In genomic region chrX:148976571-148976970, GRCh38 we compare ENCODE assay signal across 17 cellular contexts.
DNase-seq lines count a peak whose midpoint lies in the region; TF ChIP-seq lines count a peak whose summit lies in the region.
"Had no signal": no experiment of that assay in that cellular context is flagged by ENCODE, and none has a peak within 500 bp of the region (broad histone marks: within the 10 kb centered on the region; RNA-seq: fewer than 3 reads in every experiment).

No MANE protein-coding gene starts in this region.

- no peak overlapping the region for H3K9ac ChIP-seq in smooth muscle cell (ENCODE audit: low read depth)
- H3K9ac ChIP-seq: BLaER1 treated with 17β-estradiol and CSF1 and Interleukin-3, amounts not matched to agents 10 nM and 100 nM had no signal

- no peak overlapping the region for H3K27ac ChIP-seq in smooth muscle cell (ENCODE audit: low read depth)
- H3K27ac ChIP-seq: BLaER1 treated with 17β-estradiol and CSF1 and Interleukin-3, amounts not matched to agents 10 nM and 100 nM had no signal

- H3K36me3 ChIP-seq in smooth muscle cell (ENCODE audit: low read depth): no peaks in the 10 kb centered on the region
- H3K36me3 ChIP-seq: BE2C had no signal

- H3K4me1 ChIP-seq in smooth muscle cell (ENCODE audit: low read depth): no peaks in the 10 kb centered on the region
- H3K4me1 ChIP-seq: BE2C had no signal

- no peaks in the 10 kb centered on the region for H3K9me3 ChIP-seq in smooth muscle cell (replicated peaks; ENCODE audit: low read depth)
- H3K9me3 ChIP-seq: BE2C; BLaER1 treated with 17β-estradiol and CSF1 and Interleukin-3, amounts not matched to agents 10 nM and 100 nM had no signal

- H3F3A ChIP-seq in smooth muscle cell (ENCODE audit: low read depth): no peaks in the 10 kb centered on the region

- no peak overlapping the region for H2AFZ ChIP-seq in smooth muscle cell (ENCODE audit: low read depth)

- no peaks in the 10 kb centered on the region for H3K79me2 ChIP-seq in smooth muscle cell (ENCODE audit: low read depth)

- H3K4me3 ChIP-seq in AG10803 (ENCODE audit: low read length): no peak overlapping the region
- H3K4me3 ChIP-seq in smooth muscle cell: no peak overlapping the region
- H3K4me3 ChIP-seq: BLaER1 treated with 17β-estradiol and CSF1 and Interleukin-3, amounts not matched to agents 10 nM and 100 nM; GM12878 had no signal

- WGBS in smooth muscle cell (ENCODE audit: low lambda C conversion rate): 75% methylated on average over 4 of the region's 4 CpGs

- no peaks in the 10 kb centered on the region for H3K27me3 ChIP-seq in smooth muscle cell (ENCODE audit: low read depth)
- H3K27me3 ChIP-seq: BE2C; BLaER1 treated with 17β-estradiol and CSF1 and Interleukin-3, amounts not matched to agents 10 nM and 100 nM had no signal

- H4K20me1 ChIP-seq in smooth muscle cell (ENCODE audit: low read depth): no peaks in the 10 kb centered on the region

- TF ChIP-seq CTCF in AG10803 (conservative IDR thresholded peaks at IDR 0.05; ENCODE audit: low read length): no peak
- no peak for TF ChIP-seq CTCF in smooth muscle cell (IDR thresholded peaks at IDR 0.05; ENCODE audit: borderline replicate concordance, insufficient read depth, poor library complexity, severe bottlenecking)

- DNase-seq in A172 (ENCODE audit: low spot score) (peak; percentile 14), AG10803 (ENCODE audit: low read depth) (peak; percentile 23), amniotic epithelial cell (ENCODE audit: low read depth) (peak; percentile 7), smooth muscle cell (lab: John Stamatoyannopoulos, UW; ENCODE audit: unreplicated experiment) (no peak), COR-L47 (lab: John Stamatoyannopoulos, UW) (no peak)
- DNase-seq in activated CD4-positive, alpha-beta T cell treated with anti-CD3 and anti-CD28 coated beads for 48 hours: no peak
- DNase-seq: 8988T; AML-193; BE2C; Calu3; CD4-positive, alpha-beta T cell; CD8-positive, alpha-beta memory T cell; DMS153; DND-41; HCEC 1CT had no signal

- H3K4me2 ChIP-seq in smooth muscle cell: no peak overlapping the region
- H3K4me2 ChIP-seq: BLaER1 treated with 17β-estradiol and CSF1 and Interleukin-3, amounts not matched to agents 10 nM and 100 nM had no signal

Comparison
In these comparisons a context has a peak if more than half of its experiments do, and no peak if none do; other contexts are left out.
1. DNase-seq: peak in A172 (single experiment), AG10803 (single experiment) and amniotic epithelial cell (single experiment); none in activated CD4-positive, alpha-beta T cell treated with anti-CD3 and anti-CD28 coated beads for 48 hours (single experiment), smooth muscle cell (single experiment) and COR-L47 (single experiment).